In the genomic region with DNA sequence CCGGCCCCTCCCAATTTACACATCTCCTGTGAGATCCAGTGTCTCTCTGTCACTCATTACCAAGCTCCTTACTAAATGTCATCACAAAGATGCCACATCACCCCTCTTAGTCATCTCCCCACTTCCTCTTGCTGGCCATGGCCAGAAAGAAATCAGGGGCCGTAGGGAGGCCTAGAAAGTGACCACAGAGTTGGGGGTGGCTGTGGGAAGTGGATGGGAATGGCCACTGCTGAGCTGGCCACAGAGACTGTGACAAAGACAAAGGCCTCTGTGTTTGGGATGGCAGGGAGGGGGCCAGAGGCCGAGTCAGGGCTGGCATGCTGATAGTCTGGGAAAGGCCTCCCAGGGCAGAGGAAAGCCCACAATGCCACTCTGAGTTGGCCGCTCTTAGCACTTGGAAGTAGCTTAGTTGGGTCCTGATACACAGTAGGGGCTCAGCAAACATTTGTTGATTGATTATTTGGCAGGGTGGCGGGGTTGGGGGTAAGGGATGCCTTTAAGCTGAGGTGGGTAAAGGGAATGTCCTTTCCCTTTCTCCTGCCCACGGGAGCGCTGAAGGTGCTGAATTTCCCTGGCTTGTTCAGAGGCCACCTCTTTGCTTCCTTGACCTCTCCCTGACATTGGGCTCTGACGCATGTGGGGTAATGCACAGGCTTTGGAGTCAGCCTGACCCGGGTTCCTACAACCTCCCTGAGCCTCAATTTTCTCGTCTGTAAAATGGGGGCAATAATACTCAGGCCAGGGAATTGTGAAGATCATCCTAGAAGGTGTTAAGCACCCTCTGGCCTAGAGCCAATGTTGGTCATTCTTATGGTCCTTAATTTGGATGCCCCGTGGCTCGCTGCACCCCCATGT, we compare ENCODE assay signal across 12 cellular contexts. TPM values are rescaled to one million over a fixed set of nuclear protein-coding genes. Genes with fewer than 3 reads are reported as not detected.
DNase-seq lines count a peak whose midpoint lies in the region; ATAC-seq and TF ChIP-seq lines count a peak whose summit lies in the region.
"Had no signal": no experiment of that assay in that cellular context is flagged by ENCODE, and none has a peak within 500 bp of the region (broad histone marks: within the 10 kb centered on the region; RNA-seq: fewer than 3 reads in every experiment).

No MANE protein-coding gene starts in this region.

- no peaks in the 10 kb centered on the region for H3K27me3 ChIP-seq in BLaER1 treated with 17β-estradiol and CSF1 and Interleukin-3, amounts not matched to agents 10 nM and 100 nM

- intact Hi-C loops in activated CD8-positive, alpha-beta T cell treated with anti-CD3 and anti-CD28 coated beads for 36 hours (cut with micrococcal nuclease) = no loop called here

- H3K9ac ChIP-seq in BLaER1 treated with 17β-estradiol and CSF1 and Interleukin-3, amounts not matched to agents 10 nM and 100 nM = peak overlapping the region in 9 of 11 experiments; percentile 8 to 59 (median 40); a peak in 15 of 22 replicates

- peaks cover 0 to 44% (median 6%) of the 10 kb centered on the region in 11 experiments; a peak in 8 of 22 replicates for H3K36me3 ChIP-seq in BLaER1 treated with 17β-estradiol and CSF1 and Interleukin-3, amounts not matched to agents 10 nM and 100 nM

- H3K4me1 Mint-ChIP-seq in endothelial cell (ENCODE audit: unreplicated experiment) = peaks cover 46% of the 10 kb centered on the region
- peaks cover 35% of the 10 kb centered on the region for H3K4me1 Mint-ChIP-seq in nephron progenitor cell
- no peaks in the 10 kb centered on the region for H3K4me1 Mint-ChIP-seq in activated CD8-positive, alpha-beta T cell treated with anti-CD3 and anti-CD28 coated beads for 36 hours (ENCODE audit: low read depth)

- peak; percentile 75 for DNase-seq in OCI-M1 (lab: John Stamatoyannopoulos, UW)
- no peak for DNase-seq in endothelial cell (ENCODE audit: low spot score)
- DNase-seq in nephron progenitor cell = no peak
- DNase-seq in activated CD8-positive, alpha-beta T cell treated with anti-CD3 and anti-CD28 coated beads for 36 hours = no peak
- DNase-seq in activated naive CD4-positive, alpha-beta T cell treated with anti-CD3 and anti-CD28 coated beads, Interleukin-2, amount 50 U/mL, for 16 hours = no peak
- DNase-seq: activated CD4-positive, alpha-beta T cell treated with anti-CD3 and anti-CD28 coated beads for 4 hours; DND-41; effector memory CD4-positive, alpha-beta T cell; MM.1S had no signal

- POLR2A ChIA-PET in activated CD8-positive, alpha-beta T cell treated with anti-CD3 and anti-CD28 coated beads for 36 hours (lab: Charles Lee) = interaction anchor here (1.0 kb wide), 1 partner anchor 14 kb away, joined by 3 read pairs; no protein-coding TSS in a partner anchor

- H3K9me3 Mint-ChIP-seq in endothelial cell (ENCODE audit: unreplicated experiment) (no peaks in the 10 kb centered on the region), nephron progenitor cell (no peaks in the 10 kb centered on the region)
- no peaks in the 10 kb centered on the region for H3K9me3 Mint-ChIP-seq in activated CD8-positive, alpha-beta T cell treated with anti-CD3 and anti-CD28 coated beads for 36 hours

- H4K20me1 ChIP-seq in BLaER1 treated with 17β-estradiol and CSF1 and Interleukin-3, amounts not matched to agents 10 nM and 100 nM = peaks cover 0 to 100% (median 47%) of the 10 kb centered on the region in 11 experiments; a peak in 17 of 22 replicates

- no peak overlapping the region for H3K4me3 Mint-ChIP-seq in endothelial cell (ENCODE audit: unreplicated experiment)
- no peak overlapping the region for H3K4me3 Mint-ChIP-seq in nephron progenitor cell
- no peak overlapping the region for H3K4me3 Mint-ChIP-seq in activated CD8-positive, alpha-beta T cell treated with anti-CD3 and anti-CD28 coated beads for 36 hours

- peaks cover 3% of the 10 kb centered on the region for H3K36me3 Mint-ChIP-seq in endothelial cell (ENCODE audit: low read depth, unreplicated experiment)
- no peaks in the 10 kb centered on the region for H3K36me3 Mint-ChIP-seq in nephron progenitor cell (ENCODE audit: low read depth)
- H3K36me3 Mint-ChIP-seq in activated CD8-positive, alpha-beta T cell treated with anti-CD3 and anti-CD28 coated beads for 36 hours (ENCODE audit: low read depth) = no peaks in the 10 kb centered on the region

- no peak for ATAC-seq in HG02981 (IDR thresholded peaks at IDR 0.05; ENCODE audit: unreplicated experiment)
- no peak for ATAC-seq in activated CD8-positive, alpha-beta T cell treated with anti-CD3 and anti-CD28 coated beads for 36 hours
- no peak for ATAC-seq in HG02642 (IDR thresholded peaks at IDR 0.05; ENCODE audit: poor library complexity, unreplicated experiment)

- H3K4me1 ChIP-seq in BLaER1 treated with 17β-estradiol and CSF1 and Interleukin-3, amounts not matched to agents 10 nM and 100 nM = peaks cover 48 to 100% (median 83%) of the 10 kb centered on the region in 10 experiments

- no peak overlapping the region for H3K4me3 ChIP-seq in BLaER1 treated with 17β-estradiol and CSF1 and Interleukin-3, amounts not matched to agents 10 nM and 100 nM

- H3K27ac ChIP-seq in BLaER1 treated with 17β-estradiol and CSF1 and Interleukin-3, amounts not matched to agents 10 nM and 100 nM = peak overlapping the region; percentile 22 to 81 (median 60); a peak in 19 of 22 replicates

- CTCF ChIA-PET in activated CD8-positive, alpha-beta T cell treated with anti-CD3 and anti-CD28 coated beads for 36 hours (lab: Charles Lee) = interaction anchor here (1.0 to 2.9 kb wide), 6 partner anchors 7 to 157 kb away, joined by 3 to 14 read pairs (median 4); no protein-coding TSS in a partner anchor

- H3K27ac Mint-ChIP-seq in endothelial cell (ENCODE audit: unreplicated experiment) = peak overlapping the region; percentile 6
- peak overlapping the region; percentile 44 for H3K27ac Mint-ChIP-seq in nephron progenitor cell
- no peak overlapping the region for H3K27ac Mint-ChIP-seq in activated CD8-positive, alpha-beta T cell treated with anti-CD3 and anti-CD28 coated beads for 36 hours

- no peak for TF ChIP-seq CTCF in endothelial cell (IDR thresholded peaks at IDR 0.05; ENCODE audit: unreplicated experiment)
- no peak for TF ChIP-seq CTCF in nephron progenitor cell (IDR thresholded peaks at IDR 0.05)
- TF ChIP-seq CTCF in activated CD8-positive, alpha-beta T cell treated with anti-CD3 and anti-CD28 coated beads for 36 hours (IDR thresholded peaks at IDR 0.05) = no peak

- no peaks in the 10 kb centered on the region for H3K9me3 ChIP-seq in BLaER1 treated with 17β-estradiol and CSF1 and Interleukin-3, amounts not matched to agents 10 nM and 100 nM (replicated peaks in 1 of 11)

- H3K4me2 ChIP-seq in BLaER1 treated with 17β-estradiol and CSF1 and Interleukin-3, amounts not matched to agents 10 nM and 100 nM = peak overlapping the region; percentile 67 to 89 (median 80)

- H3K27me3 Mint-ChIP-seq in endothelial cell (ENCODE audit: unreplicated experiment) (peaks cover 7% of the 10 kb centered on the region), nephron progenitor cell (ENCODE audit: low read depth, poor library complexity) (peaks cover 22% of the 10 kb centered on the region)
- H3K27me3 Mint-ChIP-seq in activated CD8-positive, alpha-beta T cell treated with anti-CD3 and anti-CD28 coated beads for 36 hours = no peaks in the 10 kb centered on the region

RNA-seq across cellular contexts. Expression of gene NAV1, which starts 13.2 kb away (rescaled TPM):
- total RNA-seq in endothelial cell (ENCODE audit: unreplicated experiment) = 101 TPM
- total RNA-seq in activated CD8-positive, alpha-beta T cell treated with anti-CD3 and anti-CD28 coated beads for 36 hours = 1 to 10 TPM; 1.6 to 2.1 TPM

RNA-seq across cellular contexts. Expression of gene CSRP1, which starts 45.2 kb away (rescaled TPM):
- 111 TPM for total RNA-seq in endothelial cell (ENCODE audit: unreplicated experiment)
- total RNA-seq in activated CD8-positive, alpha-beta T cell treated with anti-CD3 and anti-CD28 coated beads for 36 hours = 10 to 100 TPM; 55.3 to 56.2 TPM

Comparison
In these comparisons a context has a peak if more than half of its experiments do, and no peak if none do; other contexts are left out.
1. RNA of gene NAV1, which starts 13.2 kb away (total RNA-seq): 101 TPM in endothelial cell (single experiment); 1.6 to 2.1 TPM in activated CD8-positive, alpha-beta T cell treated with anti-CD3 and anti-CD28 coated beads for 36 hours; every median in the first group is over 10 times any median in the second.